In genomic region chr10:4693967-4694366, GRCh38 we compare ENCODE assay signal across 1 cellular context.
A peak's percentile ranks its signal among the peaks of the same experiment; 100 is the strongest.
TF ChIP-seq lines count a peak whose summit lies in the region.

No MANE protein-coding gene starts in this region.

TF ChIP-seq in K562, 482 proteins besides CTCF, POLR2A, EP300 and RAD21 (continued from another document):
- TF ChIP-seq PBX2 (CRISPR knock-in tag; IDR thresholded peaks at IDR 0.05; ENCODE audit: low read depth): no peak
- peak; percentile 65 for TF ChIP-seq PBX2 (tag; conservative IDR thresholded peaks at IDR 0.05; ENCODE audit: low read depth)
- TF ChIP-seq HMG20A (CRISPR knock-in tag; conservative IDR thresholded peaks at IDR 0.05): no peak
